3 cellular contexts compared by ENCODE assay signal in genomic region chr9:973295-973842, GRCh38.
TF ChIP-seq lines count a peak whose summit lies in the region.

No MANE protein-coding gene starts in this region.

TF ChIP-seq in GM23338, 12 proteins besides CTCF, POLR2A, EP300 and RAD21:
- TF ChIP-seq EZH2 (IDR thresholded peaks at IDR 0.05; ENCODE audit: low read depth, unreplicated experiment): peak; percentile 71
- peak; percentile 67 for TF ChIP-seq EZH2phosphoT487 (IDR thresholded peaks at IDR 0.05; ENCODE audit: unreplicated experiment)
- TF ChIP-seq ETS1 (IDR thresholded peaks at IDR 0.05): no peak

TF ChIP-seq in endothelial cell of umbilical vein, 7 proteins besides CTCF, POLR2A, EP300 and RAD21:
- no peak for TF ChIP-seq POLR2AphosphoS5 (IDR thresholded peaks at IDR 0.05; ENCODE audit: insufficient read depth, low read depth, low read length)
- TF ChIP-seq EZH2 (IDR thresholded peaks at IDR 0.05; ENCODE audit: borderline replicate concordance, low read depth, low read length, severe bottlenecking): peak; percentile 13

TF ChIP-seq in neural cell, 6 proteins besides CTCF, POLR2A, EP300 and RAD21:
- no peak for TF ChIP-seq EZH2 (IDR thresholded peaks at IDR 0.05; ENCODE audit: borderline replicate concordance, insufficient read depth, low read length, poor library complexity, severe bottlenecking)
- TF ChIP-seq SMC3 (conservative IDR thresholded peaks at IDR 0.05; ENCODE audit: poor library complexity): no peak
- TF ChIP-seq POLR2AphosphoS5 (IDR thresholded peaks at IDR 0.05): peak; percentile 5
- TF ChIP-seq MXI1 (conservative IDR thresholded peaks at IDR 0.05; ENCODE audit: poor library complexity, severe bottlenecking): no peak
- no peak for TF ChIP-seq TAF1 (IDR thresholded peaks at IDR 0.05; ENCODE audit: low read depth)
- no peak for TF ChIP-seq REST (IDR thresholded peaks at IDR 0.05; ENCODE audit: borderline replicate concordance)
